In genomic region chr3:15299036-15299435, GRCh38 we compare ENCODE assay signal across 11 cellular contexts. TPM values are rescaled to one million over a fixed set of nuclear protein-coding genes. Genes with fewer than 3 reads are reported as not detected.
A peak's percentile ranks its signal among the peaks of the same experiment; 100 is the strongest.
DNase-seq lines count a peak whose midpoint lies in the region; ATAC-seq and TF ChIP-seq lines count a peak whose summit lies in the region.
"Had no signal": no experiment of that assay in that cellular context is flagged by ENCODE, and none has a peak within 500 bp of the region (broad histone marks: within the 10 kb centered on the region; RNA-seq: fewer than 3 reads in every experiment).

No MANE protein-coding gene starts in this region.

- H3K36me3 ChIP-seq in body of pancreas (replicated peaks in 1 of 2; ENCODE audit: insufficient read depth in 1 of 2, low read depth in 2 of 2) (no peaks in the 10 kb centered on the region), uterus (no peaks in the 10 kb centered on the region)
- H3K36me3 ChIP-seq: cardiac muscle cell had no signal

- DNase-seq in activated T-cell treated with anti-CD3 and anti-CD28 coated beads, Interleukin-2, amount 50 U/mL, for 72 hours: no peak
- DNase-seq in activated T-cell treated with anti-CD3 and anti-CD28 coated beads, Interleukin-2, amount 50 U/mL, for 1 hour: no peak
- DNase-seq in body of pancreas: peak; percentile 87 to 92 (median 88)
- no peak for DNase-seq in memory B cell (ENCODE audit: low spot score in 2 of 2)
- DNase-seq in uterus: peak in 1 of 2 donors; percentile 37
- DNase-seq in retina: no peak
- no peak for DNase-seq in NCI-H1930 (lab: John Stamatoyannopoulos, UW)
- DNase-seq in NCI-H1092 treated with DMSO at 0.1 percent for 48 hours (lab: John Stamatoyannopoulos, UW): no peak
- DNase-seq: Caco-2; stimulated activated CD8-positive, alpha-beta memory T cell treated with anti-CD3 and anti-CD28 coated beads, Interleukin-4, amount 100 ng/mL, for 48 hours had no signal

- intact Hi-C loops in body of pancreas (cut with DNase I) (no loop called here), uterus (cut with DNase I; ENCODE audit: low total_unique reads) (no loop called here)

- H3K9me3 Mint-ChIP-seq in activated T-cell treated with anti-CD3 and anti-CD28 coated beads, Interleukin-2, amount 50 U/mL, for 72 hours: no peaks in the 10 kb centered on the region
- peaks cover 2% of the 10 kb centered on the region for H3K9me3 Mint-ChIP-seq in memory B cell

- no peaks in the 10 kb centered on the region for H3K27me3 ChIP-seq in body of pancreas
- H3K27me3 ChIP-seq in uterus: no peaks in the 10 kb centered on the region
- H3K27me3 ChIP-seq: cardiac muscle cell had no signal

- no peaks in the 10 kb centered on the region for H3K27me3 Mint-ChIP-seq in activated T-cell treated with anti-CD3 and anti-CD28 coated beads, Interleukin-2, amount 50 U/mL, for 72 hours (ENCODE audit: low read depth)
- no peaks in the 10 kb centered on the region for H3K27me3 Mint-ChIP-seq in memory B cell

- peaks cover 2 to 7% of the 10 kb centered on the region in 2 donors for H3K36me3 Mint-ChIP-seq in activated T-cell treated with anti-CD3 and anti-CD28 coated beads, Interleukin-2, amount 50 U/mL, for 72 hours (ENCODE audit: insufficient read depth in 2 of 2)
- H3K36me3 Mint-ChIP-seq in memory B cell: peaks cover 37% of the 10 kb centered on the region

- TF ChIP-seq POLR2A in body of pancreas (IDR thresholded peaks at IDR 0.05) (no peak), uterus (IDR thresholded peaks at IDR 0.05) (no peak)

- 18 to 32% methylated on average over 3 of the region's 3 CpGs for WGBS in body of pancreas, 2 donors

- H3K27ac Mint-ChIP-seq in activated T-cell treated with anti-CD3 and anti-CD28 coated beads, Interleukin-2, amount 50 U/mL, for 72 hours: peak overlapping the region; percentile 18
- H3K27ac Mint-ChIP-seq in memory B cell: peak overlapping the region; percentile 25

- H3K4me3 ChIP-seq in body of pancreas (no peak overlapping the region), uterus (no peak overlapping the region)
- H3K4me3 ChIP-seq: cardiac muscle cell had no signal

- TF ChIP-seq CTCF in body of pancreas (IDR thresholded peaks at IDR 0.05): no peak
- TF ChIP-seq CTCF in uterus (IDR thresholded peaks at IDR 0.05): no peak

- peak; percentile 7 to 30 for ATAC-seq in activated T-cell treated with anti-CD3 and anti-CD28 coated beads, Interleukin-2, amount 50 U/mL, for 72 hours (replicated peaks in 1 of 2)
- ATAC-seq in body of pancreas (peak; percentile 90), memory B cell (ENCODE audit: low read depth) (no peak)

- H3K27ac ChIP-seq in body of pancreas: peak overlapping the region in 3 of 4 donors; percentile 10 to 55 (median 31)
- H3K27ac ChIP-seq in uterus: peak overlapping the region; percentile 43 to 83
- H3K27ac ChIP-seq: cardiac muscle cell had no signal

- no peaks in the 10 kb centered on the region for H3K9me3 ChIP-seq in body of pancreas
- H3K9me3 ChIP-seq in uterus: no peaks in the 10 kb centered on the region
- H3K9me3 ChIP-seq: Caco-2 had no signal

- peak overlapping the region in 1 of 2 donors; percentile 50 for H3K4me3 Mint-ChIP-seq in activated T-cell treated with anti-CD3 and anti-CD28 coated beads, Interleukin-2, amount 50 U/mL, for 72 hours
- no peak overlapping the region for H3K4me3 Mint-ChIP-seq in memory B cell

- H3K4me1 ChIP-seq in body of pancreas: peaks cover 17% of the 10 kb centered on the region
- H3K4me1 ChIP-seq in uterus: peaks cover 10 to 24% of the 10 kb centered on the region in 2 donors

- peaks cover 48% of the 10 kb centered on the region for H3K4me1 Mint-ChIP-seq in activated T-cell treated with anti-CD3 and anti-CD28 coated beads, Interleukin-2, amount 50 U/mL, for 72 hours (ENCODE audit: low read depth)
- H3K4me1 Mint-ChIP-seq in memory B cell: peaks cover 57% of the 10 kb centered on the region

RNA-seq across cellular contexts. Expression of gene SH3BP5, which starts 33.4 kb away (rescaled TPM):
- 10 to 100 TPM in 1 of 2 donors, 1 to 10 TPM in 1; 7.4 to 19.6 TPM for total RNA-seq in activated T-cell treated with anti-CD3 and anti-CD28 coated beads, Interleukin-2, amount 50 U/mL, for 72 hours
- 10 to 100 TPM; 13.7 to 21.8 TPM for total RNA-seq in body of pancreas
- total RNA-seq in uterus: 100 to 1,000 TPM in 1 of 4 donors, 10 to 100 TPM in 3; 58.8 to 154 (median 75.5) TPM

Comparison
In these comparisons a context has a peak if more than half of its experiments do, and no peak if none do; other contexts are left out.
1. DNase-seq: peak in body of pancreas (4 of 4); none in activated T-cell treated with anti-CD3 and anti-CD28 coated beads, Interleukin-2, amount 50 U/mL, for 72 hours (0 of 2), activated T-cell treated with anti-CD3 and anti-CD28 coated beads, Interleukin-2, amount 50 U/mL, for 1 hour (single experiment), memory B cell (0 of 2), retina (single experiment), NCI-H1930 (0 of 2) and NCI-H1092 treated with DMSO at 0.1 percent for 48 hours (single experiment).